ENCODE assay signal across 8 cellular contexts in genomic region chr12:57430117-57430930, GRCh38. TPM values are rescaled to one million over a fixed set of nuclear protein-coding genes. Genes with fewer than 3 reads are reported as not detected.
DNase-seq lines count a peak whose midpoint lies in the region; ATAC-seq and TF ChIP-seq lines count a peak whose summit lies in the region.

No MANE protein-coding gene starts in this region.

- peak overlapping the region; percentile 94 for H3K9ac ChIP-seq in smooth muscle cell (ENCODE audit: low read depth)

- no peaks in the 10 kb centered on the region for H3K9me3 Mint-ChIP-seq in CD4-positive, alpha-beta T cell

- H3F3A ChIP-seq in smooth muscle cell (ENCODE audit: low read depth), result no peaks in the 10 kb centered on the region

- H4K20me1 ChIP-seq in smooth muscle cell (ENCODE audit: low read depth), result no peaks in the 10 kb centered on the region

- H3K4me2 ChIP-seq in smooth muscle cell, result peak overlapping the region; percentile 85

- peaks cover 11% of the 10 kb centered on the region for H3K4me1 ChIP-seq in smooth muscle cell (ENCODE audit: low read depth)

- in situ Hi-C loops in astrocyte of the spinal cord (cut with HindIII; ENCODE audit: low sequenced_read_pairs), result no loop called here

- peak; percentile 50 for ATAC-seq in CD4-positive, alpha-beta T cell (ENCODE audit: poor library complexity)
- ATAC-seq in GM18909 (IDR thresholded peaks at IDR 0.05; ENCODE audit: poor library complexity, unreplicated experiment) (peak; percentile 59), HG03108 (IDR thresholded peaks at IDR 0.05; ENCODE audit: unreplicated experiment) (peak; percentile 37)

- CTCF ChIA-PET in CD4-positive, alpha-beta T cell (lab: Charles Lee), result interaction anchor here (1.0 to 2.0 kb wide), 2 partner anchors 29 kb away, joined by 3 to 6 read pairs; partner anchors contain the start of gene GLI1

- peaks cover 45% of the 10 kb centered on the region for H3K4me1 Mint-ChIP-seq in CD4-positive, alpha-beta T cell (ENCODE audit: low read depth)

- DNase-seq in CD4-positive, alpha-beta T cell, result peak in 7 of 10 experiments; percentile 13 to 49 (median 26)
- peak; percentile 50 for DNase-seq in astrocyte of the spinal cord (ENCODE audit: low read depth, low spot score)
- peak; percentile 54 for DNase-seq in smooth muscle cell (lab: John Stamatoyannopoulos, UW; ENCODE audit: unreplicated experiment)
- DNase-seq in NCI-H128 (lab: John Stamatoyannopoulos, UW; ENCODE audit: unreplicated experiment), result no peak

- H3K27ac Mint-ChIP-seq in CD4-positive, alpha-beta T cell, result peak overlapping the region; percentile 99

- intact Hi-C loops in CD4-positive, alpha-beta T cell (cut with DNase I, micrococcal nuclease), result loop anchor here in 1 of 2 experiments (1.0 kb wide), 1 partner anchor 90 kb away; the partner anchor contains the start of gene DDIT3

- 2% methylated on average over 22 of the region's 74 CpGs for WGBS in smooth muscle cell (ENCODE audit: low lambda C conversion rate)

- peaks cover 34% of the 10 kb centered on the region for H3K79me2 ChIP-seq in smooth muscle cell (ENCODE audit: low read depth)

- H3K27ac ChIP-seq in CD4-positive, alpha-beta T cell (ENCODE audit: low read depth, low read length), result peak overlapping the region; percentile 82
- peak overlapping the region; percentile 92 for H3K27ac ChIP-seq in smooth muscle cell (ENCODE audit: low read depth)

- peak overlapping the region; percentile 70 for H3K4me3 ChIP-seq in astrocyte of the spinal cord (ENCODE audit: low read depth, low read length)
- H3K4me3 ChIP-seq in iPS-18c (ENCODE audit: insufficient read depth, low read depth, low read length), result peak overlapping the region; percentile 77
- H3K4me3 ChIP-seq in smooth muscle cell, result peak overlapping the region; percentile 53

- POLR2A ChIA-PET in CD4-positive, alpha-beta T cell (lab: Charles Lee), result interaction anchor here (0.6 to 1.3 kb wide), 10 partner anchors 10 to 1006 kb away, joined by 3 to 10 read pairs (median 3); partner anchors contain the start of genes DDIT3, GLI1 and INHBE

- H3K36me3 Mint-ChIP-seq in CD4-positive, alpha-beta T cell (ENCODE audit: low read depth), result peaks cover 27% of the 10 kb centered on the region

- no peaks in the 10 kb centered on the region for H3K27me3 ChIP-seq in CD4-positive, alpha-beta T cell (ENCODE audit: control insufficient read depth, insufficient read depth, low read length)
- H3K27me3 ChIP-seq in smooth muscle cell (ENCODE audit: low read depth), result no peaks in the 10 kb centered on the region

- peak overlapping the region; percentile 99 for H3K4me3 Mint-ChIP-seq in CD4-positive, alpha-beta T cell

- peak overlapping the region; percentile 31 for H2AFZ ChIP-seq in smooth muscle cell (ENCODE audit: low read depth)

- H3K27me3 Mint-ChIP-seq in CD4-positive, alpha-beta T cell, result no peaks in the 10 kb centered on the region

- no peaks in the 10 kb centered on the region for H3K9me3 ChIP-seq in CD4-positive, alpha-beta T cell (ENCODE audit: control insufficient read depth, low read length)
- no peaks in the 10 kb centered on the region for H3K9me3 ChIP-seq in iPS-18c (ENCODE audit: control insufficient read depth, insufficient read depth, low read length)
- no peaks in the 10 kb centered on the region for H3K9me3 ChIP-seq in smooth muscle cell (replicated peaks; ENCODE audit: low read depth)

- TF ChIP-seq CTCF in CD4-positive, alpha-beta T cell (IDR thresholded peaks at IDR 0.05), result no peak
- TF ChIP-seq CTCF in astrocyte of the spinal cord (IDR thresholded peaks at IDR 0.05; ENCODE audit: low read depth, low read length) (no peak), smooth muscle cell (IDR thresholded peaks at IDR 0.05; ENCODE audit: borderline replicate concordance, insufficient read depth, poor library complexity, severe bottlenecking) (peak; percentile 14)

- H3K36me3 ChIP-seq in smooth muscle cell (ENCODE audit: low read depth), result no peaks in the 10 kb centered on the region

TF ChIP-seq in PFSK-1, 5 proteins besides CTCF, POLR2A, EP300 and RAD21:
- TF ChIP-seq TAF1 (IDR thresholded peaks at IDR 0.05; ENCODE audit: borderline replicate concordance, insufficient read depth, low read length) (no peak), SIN3A (IDR thresholded peaks at IDR 0.05; ENCODE audit: borderline replicate concordance, insufficient read depth, low read length) (0 out of 2 replicates have a peak, but pooled peaks have one; percentile 32)

RNA-seq across cellular contexts. Expression of gene R3HDM2, which starts 0.5 kb away (rescaled TPM):
- 100 to 1,000 TPM; 106 to 115 TPM for total RNA-seq in CD4-positive, alpha-beta T cell
- polyA plus RNA-seq in PFSK-1 (2012; ENCODE audit: insufficient read length, low read depth), result 31.8 TPM
- total RNA-seq in smooth muscle cell, result 10.4 and 16.0 TPM in 2 replicates
- 12.2 and 17.2 TPM in 2 replicates for polyA plus RNA-seq in smooth muscle cell

RNA-seq across cellular contexts. Expression of gene INHBC, which starts 4.3 kb away (rescaled TPM):
- under 1 TPM; 0.20 to 0.33 TPM for total RNA-seq in CD4-positive, alpha-beta T cell
- 0.14 TPM for polyA plus RNA-seq in PFSK-1 (2012; ENCODE audit: insufficient read length, low read depth)
- total RNA-seq in smooth muscle cell, result not detected in 2 replicates
- 0.42 TPM in 1 of 2 replicates, not detected in the other for polyA plus RNA-seq in smooth muscle cell

RNA-seq across cellular contexts. Expression of gene INHBE, which starts 24.8 kb away (rescaled TPM):
- not detected for total RNA-seq in CD4-positive, alpha-beta T cell
- polyA plus RNA-seq in PFSK-1 (2012; ENCODE audit: insufficient read length, low read depth), result 204 TPM
- total RNA-seq in smooth muscle cell, result 5.4 and 11.5 TPM in 2 replicates
- polyA plus RNA-seq in smooth muscle cell, result 2.1 and 2.3 TPM in 2 replicates

RNA-seq across cellular contexts. Expression of gene GLI1, which starts 29.3 kb away (rescaled TPM):
- total RNA-seq in CD4-positive, alpha-beta T cell, result under 1 TPM; 0.31 to 0.85 TPM
- polyA plus RNA-seq in PFSK-1 (2012; ENCODE audit: insufficient read length, low read depth), result 4.2 TPM
- 1.4 and 1.5 TPM in 2 replicates for total RNA-seq in smooth muscle cell
- polyA plus RNA-seq in smooth muscle cell, result 0.50 and 1.2 TPM in 2 replicates

RNA-seq across cellular contexts. Expression of gene ARHGAP9, which starts 49.3 kb away (rescaled TPM):
- total RNA-seq in CD4-positive, alpha-beta T cell, result 100 to 1,000 TPM; 354 to 370 TPM
- 14.6 TPM for polyA plus RNA-seq in PFSK-1 (2012; ENCODE audit: insufficient read length, low read depth)
- total RNA-seq in smooth muscle cell, result 1.3 TPM in 1 of 2 replicates, not detected in the other
- polyA plus RNA-seq in smooth muscle cell, result not detected in 2 replicates
